ENCODE assay signal across 1 cellular context in the genomic region with DNA sequence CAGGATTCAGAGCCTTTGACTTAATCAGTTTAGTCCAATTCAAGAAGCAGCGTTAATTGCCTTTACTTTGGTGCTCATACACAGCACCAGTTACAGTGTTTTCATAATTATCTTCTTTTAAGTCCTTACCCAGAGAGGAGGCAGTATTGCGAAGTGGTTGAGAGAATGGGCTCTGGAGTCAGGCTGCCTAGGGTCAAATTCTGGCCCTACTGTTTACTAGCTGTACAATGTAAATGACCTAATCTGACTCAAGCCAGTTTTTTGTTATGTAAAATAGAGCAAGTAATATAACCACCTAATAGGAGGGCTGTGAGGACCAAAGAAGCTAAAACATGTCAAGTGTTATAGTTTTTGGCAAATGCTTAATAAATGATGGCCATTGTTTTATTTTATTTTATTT.
TF ChIP-seq lines count a peak whose summit lies in the region.

No MANE protein-coding gene starts in this region.

TF ChIP-seq in K562, 482 proteins besides CTCF, POLR2A, EP300 and RAD21:
- TF ChIP-seq, protein P1, sequence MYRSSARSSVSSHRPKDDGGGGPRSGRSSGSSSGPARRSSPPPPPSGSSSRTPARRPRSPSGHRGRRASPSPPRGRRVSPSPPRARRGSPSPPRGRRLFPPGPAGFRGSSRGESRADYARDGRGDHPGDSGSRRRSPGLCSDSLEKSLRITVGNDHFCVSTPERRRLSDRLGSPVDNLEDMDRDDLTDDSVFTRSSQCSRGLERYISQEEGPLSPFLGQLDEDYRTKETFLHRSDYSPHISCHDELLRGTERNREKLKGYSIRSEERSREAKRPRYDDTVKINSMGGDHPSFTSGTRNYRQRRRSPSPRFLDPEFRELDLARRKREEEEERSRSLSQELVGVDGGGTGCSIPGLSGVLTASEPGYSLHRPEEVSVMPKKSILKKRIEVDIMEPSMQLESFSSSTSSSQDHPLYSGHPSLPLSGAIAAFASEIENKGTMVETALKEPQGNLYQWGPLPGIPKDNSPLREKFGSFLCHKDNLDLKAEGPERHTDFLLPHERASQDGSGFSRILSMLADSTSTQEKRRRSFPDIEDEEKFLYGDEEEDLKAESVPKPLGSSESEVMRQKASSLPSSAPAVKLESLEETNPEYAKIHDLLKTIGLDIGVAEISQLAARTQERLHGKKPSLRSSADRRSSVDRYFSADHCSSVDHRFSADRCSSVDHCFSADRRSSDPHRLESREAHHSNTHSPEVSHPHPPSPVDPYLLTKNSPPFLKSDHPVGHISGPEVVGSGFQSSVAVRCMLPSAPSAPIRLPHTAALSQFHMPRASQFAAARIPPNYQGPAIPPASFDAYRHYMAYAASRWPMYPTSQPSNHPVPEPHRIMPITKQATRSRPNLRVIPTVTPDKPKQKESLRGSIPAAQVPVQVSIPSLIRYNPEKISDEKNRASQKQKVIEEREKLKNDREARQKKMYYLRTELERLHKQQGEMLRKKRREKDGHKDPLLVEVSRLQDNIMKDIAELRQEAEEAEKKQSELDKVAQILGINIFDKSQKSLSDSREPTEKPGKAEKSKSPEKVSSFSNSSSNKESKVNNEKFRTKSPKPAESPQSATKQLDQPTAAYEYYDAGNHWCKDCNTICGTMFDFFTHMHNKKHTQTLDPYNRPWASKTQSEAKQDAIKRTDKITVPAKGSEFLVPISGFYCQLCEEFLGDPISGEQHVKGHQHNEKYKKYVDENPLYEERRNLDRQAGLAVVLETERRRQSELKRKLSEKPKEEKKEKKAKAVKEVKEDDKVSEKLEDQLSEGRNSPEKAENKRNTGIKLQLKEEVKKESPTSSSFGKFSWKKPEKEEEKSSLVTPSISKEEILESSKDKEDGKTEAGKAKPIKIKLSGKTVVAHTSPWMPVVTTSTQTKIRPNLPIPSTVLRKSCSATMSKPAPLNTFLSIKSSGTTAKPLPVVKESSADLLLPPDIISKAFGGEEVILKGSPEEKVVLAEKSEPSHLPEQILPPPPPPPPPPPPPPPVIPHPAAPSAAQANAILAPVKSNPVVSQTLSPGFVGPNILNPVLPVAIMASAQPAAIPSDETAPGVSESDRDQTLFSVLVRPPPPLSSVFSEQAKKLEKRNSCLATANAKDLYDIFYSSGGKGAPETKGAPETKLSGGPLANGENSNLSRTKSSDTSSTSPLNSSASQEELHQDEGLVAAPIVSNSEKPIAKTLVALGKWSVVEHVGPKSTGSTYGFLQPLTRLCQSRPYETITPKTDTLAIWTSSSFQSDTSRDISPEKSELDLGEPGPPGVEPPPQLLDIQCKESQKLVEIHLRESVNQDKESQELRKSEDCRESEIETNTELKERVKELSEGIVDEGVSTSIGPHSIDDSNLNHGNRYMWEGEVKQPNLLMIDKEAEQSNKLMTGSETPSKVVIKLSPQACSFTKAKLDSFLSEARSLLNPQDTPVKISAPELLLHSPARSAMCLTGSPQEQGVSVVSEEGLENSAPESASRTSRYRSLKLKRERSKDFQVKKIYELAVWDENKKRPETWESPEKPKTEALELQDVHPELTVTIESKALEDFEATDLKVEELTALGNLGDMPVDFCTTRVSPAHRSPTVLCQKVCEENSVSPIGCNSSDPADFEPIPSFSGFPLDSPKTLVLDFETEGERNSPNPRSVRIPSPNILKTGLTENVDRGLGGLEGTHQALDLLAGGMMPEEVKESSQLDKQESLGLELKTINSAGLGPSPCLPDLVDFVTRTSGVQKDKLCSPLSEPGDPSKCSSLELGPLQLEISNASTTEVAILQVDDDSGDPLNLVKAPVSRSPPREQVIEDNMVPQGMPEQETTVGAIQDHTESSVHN (IDR thresholded peaks at IDR 0.05; ENCODE audit: borderline replicate concordance in 1 of 2, low read depth in 1 of 2): no peak
- TF ChIP-seq ZNF232 (CRISPR knock-in tag; IDR thresholded peaks at IDR 0.05): no peak
- no peak for TF ChIP-seq KLF10 (CRISPR knock-in tag; IDR thresholded peaks at IDR 0.05)
- TF ChIP-seq ZC3H4 (CRISPR knock-in tag; IDR thresholded peaks at IDR 0.05; ENCODE audit: borderline replicate concordance): no peak
- TF ChIP-seq NEUROD1 (IDR thresholded peaks at IDR 0.05; ENCODE audit: borderline replicate concordance, low read depth, low read length, partially characterized antibody): no peak
- no peak for TF ChIP-seq SMAD4 (CRISPR knock-in tag; conservative IDR thresholded peaks at IDR 0.05)
- no peak for TF ChIP-seq SRF (CRISPR knock-in tag; IDR thresholded peaks at IDR 0.05)
- TF ChIP-seq TARDBP (IDR thresholded peaks at IDR 0.05): no peak
- TF ChIP-seq ZNF347 (CRISPR knock-in tag; IDR thresholded peaks at IDR 0.05; ENCODE audit: low read depth): no peak
- no peak for TF ChIP-seq CTBP1 (IDR thresholded peaks at IDR 0.05; ENCODE audit: borderline replicate concordance)
- TF ChIP-seq, protein P2, sequence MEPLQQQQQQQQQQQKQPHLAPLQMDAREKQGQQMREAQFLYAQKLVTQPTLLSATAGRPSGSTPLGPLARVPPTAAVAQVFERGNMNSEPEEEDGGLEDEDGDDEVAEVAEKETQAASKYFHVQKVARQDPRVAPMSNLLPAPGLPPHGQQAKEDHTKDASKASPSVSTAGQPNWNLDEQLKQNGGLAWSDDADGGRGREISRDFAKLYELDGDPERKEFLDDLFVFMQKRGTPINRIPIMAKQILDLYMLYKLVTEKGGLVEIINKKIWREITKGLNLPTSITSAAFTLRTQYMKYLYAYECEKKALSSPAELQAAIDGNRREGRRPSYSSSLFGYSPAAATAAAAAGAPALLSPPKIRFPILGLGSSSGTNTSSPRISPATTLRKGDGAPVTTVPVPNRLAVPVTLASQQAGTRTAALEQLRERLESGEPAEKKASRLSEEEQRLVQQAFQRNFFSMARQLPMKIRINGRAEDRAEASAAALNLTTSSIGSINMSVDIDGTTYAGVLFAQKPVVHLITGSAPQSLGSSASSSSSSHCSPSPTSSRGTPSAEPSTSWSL (CRISPR knock-in tag; IDR thresholded peaks at IDR 0.05; ENCODE audit: borderline replicate concordance): no peak
- no peak for TF ChIP-seq GABPB2 (CRISPR knock-in tag; conservative IDR thresholded peaks at IDR 0.05)
- no peak for TF ChIP-seq CAMTA2 (CRISPR knock-in tag; conservative IDR thresholded peaks at IDR 0.05)
- no peak for TF ChIP-seq NBN (IDR thresholded peaks at IDR 0.05; ENCODE audit: low read depth)
- TF ChIP-seq ZNF384 (IDR thresholded peaks at IDR 0.05; ENCODE audit: low read depth, low read length): no peak
